ENCODE assay signal across 18 cellular contexts in the genomic region with DNA sequence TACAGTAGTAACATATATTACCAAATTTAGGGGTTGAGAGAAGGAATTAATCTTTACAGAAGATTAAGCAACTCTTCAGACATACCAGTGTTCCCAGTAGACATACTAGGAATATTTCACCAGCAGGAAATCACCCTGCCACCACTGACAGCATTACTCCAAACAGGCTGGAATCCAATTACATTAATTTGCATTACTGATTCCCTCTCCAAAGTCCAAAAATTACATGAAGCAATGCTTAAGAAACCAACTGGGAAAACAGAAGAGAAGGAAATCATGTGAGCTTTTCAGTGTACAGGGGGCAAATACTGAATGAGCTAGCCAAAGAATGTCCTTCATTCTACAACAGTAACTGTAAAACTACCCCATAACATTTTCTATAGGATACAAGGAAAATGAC.
A peak's percentile ranks its signal among the peaks of the same experiment; 100 is the strongest.
DNase-seq lines count a peak whose midpoint lies in the region; ATAC-seq and TF ChIP-seq lines count a peak whose summit lies in the region.
"Had no signal": no experiment of that assay in that cellular context is flagged by ENCODE, and none has a peak within 500 bp of the region (broad histone marks: within the 10 kb centered on the region; RNA-seq: fewer than 3 reads in every experiment).

No MANE protein-coding gene starts in this region.

- no peaks in the 10 kb centered on the region for H3K9me3 ChIP-seq in fibroblast of lung (ENCODE audit: control insufficient read depth, insufficient read depth, low read depth, low read length)
- H3K9me3 ChIP-seq: BLaER1 treated with 17β-estradiol and CSF1 and Interleukin-3, amounts not matched to agents 10 nM and 100 nM; heart right ventricle had no signal

- H3K4me1 Mint-ChIP-seq in glutamatergic neuron (ENCODE audit: low read depth, unreplicated experiment) = no peaks in the 10 kb centered on the region

- H3K27me3 ChIP-seq in fibroblast of lung (ENCODE audit: control insufficient read depth, insufficient read depth, low read length) = no peaks in the 10 kb centered on the region
- H3K27me3 ChIP-seq: BLaER1 treated with 17β-estradiol and CSF1 and Interleukin-3, amounts not matched to agents 10 nM and 100 nM; heart right ventricle had no signal

- H3K27ac Mint-ChIP-seq in glutamatergic neuron (ENCODE audit: unreplicated experiment) = no peak overlapping the region
- H3K27ac Mint-ChIP-seq: T-helper 1 cell treated with Interleukin-12 subunit alpha and Interleukin-12 subunit beta and Interleukin-4 antibody, amounts not matched to agents 30 μg/mL and 1 μg/mL, for 36 hours had no signal

- H3K4me1 ChIP-seq in fibroblast of lung (ENCODE audit: control insufficient read depth, extremely low read depth, insufficient read depth, low read length) = peaks cover 2% of the 10 kb centered on the region

- peaks cover 3% of the 10 kb centered on the region for H3K36me3 ChIP-seq in fibroblast of lung (ENCODE audit: control insufficient read depth, insufficient read depth, low read length)

- TF ChIP-seq CTCF in AG09309 (IDR thresholded peaks at IDR 0.05; ENCODE audit: control insufficient read depth, insufficient read depth, low read depth, low read length, missing control alignments) = no peak
- TF ChIP-seq CTCF in fibroblast of lung (conservative IDR thresholded peaks at IDR 0.05 in 1 of 2, IDR thresholded peaks at IDR 0.05 in 1 of 2; ENCODE audit: low read depth in 1 of 2, low read length in 2 of 2) = no peak
- no peak for TF ChIP-seq CTCF in omental fat pad (IDR thresholded peaks at IDR 0.05)
- TF ChIP-seq CTCF in glutamatergic neuron (IDR thresholded peaks at IDR 0.05; ENCODE audit: partially characterized antibody, unreplicated experiment) = no peak

- H3K79me2 ChIP-seq in fibroblast of lung (ENCODE audit: control insufficient read depth, insufficient read depth, low read length) = no peaks in the 10 kb centered on the region

- H3K9ac ChIP-seq in fibroblast of lung (ENCODE audit: insufficient read depth, low read length) = no peak overlapping the region
- H3K9ac ChIP-seq: BLaER1 treated with 17β-estradiol and CSF1 and Interleukin-3, amounts not matched to agents 10 nM and 100 nM had no signal

- no peak overlapping the region for H3K4me3 Mint-ChIP-seq in glutamatergic neuron (ENCODE audit: unreplicated experiment)
- H3K4me3 Mint-ChIP-seq: T-helper 1 cell treated with Interleukin-12 subunit alpha and Interleukin-12 subunit beta and Interleukin-4 antibody, amounts not matched to agents 30 μg/mL and 1 μg/mL, for 36 hours had no signal

- DNase-seq in AG09309 (ENCODE audit: low read depth) (peak; percentile 62), MV-4-11 (lab: John Stamatoyannopoulos, UW) (peak; percentile 32), fibroblast of lung (ENCODE audit: low read depth in 2 of 2) (peak; percentile 75 to 79), omental fat pad (ENCODE audit: low spot score) (no peak), NCI-H748 (lab: John Stamatoyannopoulos, UW; ENCODE audit: unreplicated experiment) (no peak), glutamatergic neuron (no peak)
- no peak for DNase-seq in stimulated activated CD4-positive, alpha-beta T cell treated with anti-CD3 and anti-CD28 coated beads, Interleukin-15, amount 100 ng/mL, for 24 hours
- DNase-seq: activated CD4-positive, alpha-beta T cell treated with anti-CD3 and anti-CD28 coated beads for 1 hour; activated T-cell treated with anti-CD3 and anti-CD28 coated beads, Interleukin-2, amount 50 U/mL, for 1 hour; anterior cingulate cortex; DND-41; effector CD8-positive, alpha-beta T cell; heart right ventricle; NCI-H510A had no signal

- no peak overlapping the region for H3K4me2 ChIP-seq in fibroblast of lung (ENCODE audit: extremely low read depth, insufficient read depth, low read length)
- H3K4me2 ChIP-seq: BLaER1 treated with 17β-estradiol and CSF1 and Interleukin-3, amounts not matched to agents 10 nM and 100 nM had no signal

- H3K36me3 Mint-ChIP-seq in glutamatergic neuron (ENCODE audit: unreplicated experiment) = peaks cover 8% of the 10 kb centered on the region

- H3K27me3 Mint-ChIP-seq in glutamatergic neuron (ENCODE audit: unreplicated experiment) = no peaks in the 10 kb centered on the region

- no peak overlapping the region for H2AFZ ChIP-seq in fibroblast of lung (ENCODE audit: low read length)

- no peak overlapping the region for H3K4me3 ChIP-seq in AG09309 (ENCODE audit: control insufficient read depth, low read depth, low read length)
- no peak overlapping the region for H3K4me3 ChIP-seq in fibroblast of lung (replicated peaks in 1 of 4; ENCODE audit: control extremely low read depth in 1 of 4, insufficient read depth in 1 of 4, low read depth in 3 of 4, low read length in 4 of 4)
- H3K4me3 ChIP-seq: BLaER1 treated with 17β-estradiol and CSF1 and Interleukin-3, amounts not matched to agents 10 nM and 100 nM; heart right ventricle; K562 had no signal

- H3K27ac ChIP-seq in fibroblast of lung (ENCODE audit: insufficient read depth, low read length) = no peak overlapping the region
- H3K27ac ChIP-seq: BLaER1 treated with 17β-estradiol and CSF1 and Interleukin-3, amounts not matched to agents 10 nM and 100 nM; heart right ventricle had no signal

- H3K9me3 Mint-ChIP-seq in glutamatergic neuron (ENCODE audit: unreplicated experiment) = peaks cover 3% of the 10 kb centered on the region
- H3K9me3 Mint-ChIP-seq: T-helper 1 cell treated with Interleukin-12 subunit alpha and Interleukin-12 subunit beta and Interleukin-4 antibody, amounts not matched to agents 30 μg/mL and 1 μg/mL, for 36 hours had no signal

- no peaks in the 10 kb centered on the region for H4K20me1 ChIP-seq in fibroblast of lung (ENCODE audit: control insufficient read depth, extremely low read depth, insufficient read depth, low read length)

- ATAC-seq in omental fat pad (ENCODE audit: low FRiP score) = peak; percentile 65
- no peak for ATAC-seq in GM21360 (IDR thresholded peaks at IDR 0.05; ENCODE audit: unreplicated experiment)
- ATAC-seq: K562 had no signal

Comparison
In these comparisons a context has a peak if more than half of its experiments do, and no peak if none do; other contexts are left out.
1. DNase-seq: peak in AG09309 (single experiment), MV-4-11 (single experiment) and fibroblast of lung (2 of 2); none in omental fat pad (single experiment), NCI-H748 (single experiment), stimulated activated CD4-positive, alpha-beta T cell treated with anti-CD3 and anti-CD28 coated beads, Interleukin-15, amount 100 ng/mL, for 24 hours (single experiment) and glutamatergic neuron (single experiment).